In the genomic region with DNA sequence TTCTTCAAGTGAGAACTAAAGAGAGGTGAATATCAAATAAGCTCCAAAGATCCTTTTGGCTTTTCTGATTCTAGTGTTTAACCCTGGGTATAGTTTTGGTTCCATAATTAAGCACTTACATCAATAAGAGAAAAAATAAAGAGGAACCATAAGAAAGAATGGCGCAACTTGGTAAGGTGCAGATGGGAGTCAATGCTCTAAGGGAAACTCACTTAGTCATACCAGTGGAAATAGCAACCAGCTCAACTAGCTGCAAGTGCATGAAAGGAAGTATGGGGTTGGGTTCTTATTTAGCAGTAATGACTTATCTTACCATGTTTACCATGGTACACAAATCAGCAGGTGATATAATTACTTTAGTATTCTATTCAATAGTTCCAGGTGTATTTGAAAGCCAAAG, we compare ENCODE assay signal across 26 cellular contexts.
DNase-seq lines count a peak whose midpoint lies in the region; ATAC-seq and TF ChIP-seq lines count a peak whose summit lies in the region.
"Had no signal": no experiment of that assay in that cellular context is flagged by ENCODE, and none has a peak within 500 bp of the region (broad histone marks: within the 10 kb centered on the region; RNA-seq: fewer than 3 reads in every experiment).

No MANE protein-coding gene starts in this region.

- peak; percentile 35 to 48 for ATAC-seq in lower lobe of right lung
- ATAC-seq in activated CD4-positive, CD25-positive, alpha-beta regulatory T cell treated with anti-CD3 and anti-CD28 coated beads, Interleukin-2, amount 50 U/mL, for 24 hours = no peak
- ATAC-seq: gastroesophageal sphincter, left ventricle myocardium superior, right cardiac atrium had no signal

- H3K4me3 Mint-ChIP-seq in nephron progenitor cell = no peak overlapping the region
- H3K4me3 Mint-ChIP-seq: HFFc6; mesothelial cell of epicardium; stimulated activated naive CD8-positive, alpha-beta T cell treated with anti-CD3 and anti-CD28 coated beads, Interleukin-15, Interleukin-2, amounts not matched to agents 100 ng/mL and 50 ng/mL, for 24 hours had no signal

- H3K27me3 Mint-ChIP-seq in nephron progenitor cell (ENCODE audit: low read depth, poor library complexity) = no peaks in the 10 kb centered on the region
- H3K27me3 Mint-ChIP-seq: stimulated activated naive CD8-positive, alpha-beta T cell treated with anti-CD3 and anti-CD28 coated beads, Interleukin-15, Interleukin-2, amounts not matched to agents 100 ng/mL and 50 ng/mL, for 24 hours had no signal

- TF ChIP-seq CTCF in GM06990 (IDR thresholded peaks at IDR 0.05; ENCODE audit: insufficient read depth, low read length, poor library complexity, severe bottlenecking) (no peak), lower lobe of right lung (IDR thresholded peaks at IDR 0.05) (no peak), nephron progenitor cell (IDR thresholded peaks at IDR 0.05) (no peak)

- H3K9me3 ChIP-seq in lower lobe of right lung = peaks cover 4% of the 10 kb centered on the region
- H3K9me3 ChIP-seq: thyroid gland had no signal

- DNase-seq in GM06990 (ENCODE audit: extremely low read depth, insufficient read length) (peak; percentile 6), NCI-H69 (lab: John Stamatoyannopoulos, UW) (peak; percentile 38), SKM-1 (lab: John Stamatoyannopoulos, UW; ENCODE audit: unreplicated experiment) (peak; percentile 83), lower lobe of right lung (no peak), substantia nigra (lab: John Stamatoyannopoulos, UW) (no peak), nephron progenitor cell (no peak), DMS53 (lab: John Stamatoyannopoulos, UW) (no peak)
- DNase-seq: activated CD4-positive, alpha-beta T cell treated with anti-CD3 and anti-CD28 coated beads for 1 hour; activated gamma-delta T cell; brain microvascular endothelial cell; C1 segment of cervical spinal cord; GM23248; HFFc6; left ventricle myocardium superior; MM.1S; NCI-H2171; NCI-H510A treated with DMSO at 0.1 percent for 48 hours; PC-9; right cardiac atrium; Right ventricle myocardium superior; stimulated activated CD4-positive, alpha-beta T cell treated with anti-CD3 and anti-CD28 coated beads, Interleukin-4, amount 100 ng/mL, for 4 hours; thyroid gland had no signal

- no peaks in the 10 kb centered on the region for H3K27me3 ChIP-seq in GM06990 (replicated peaks; ENCODE audit: control insufficient read depth, insufficient read depth, low read length)
- H3K27me3 ChIP-seq in lower lobe of right lung (ENCODE audit: low read depth) = no peaks in the 10 kb centered on the region
- H3K27me3 ChIP-seq: brain microvascular endothelial cell, gastroesophageal sphincter, thyroid gland had no signal

- H3K4me1 ChIP-seq in lower lobe of right lung = no peaks in the 10 kb centered on the region
- H3K4me1 ChIP-seq: gastroesophageal sphincter, thyroid gland had no signal

- no peak overlapping the region for H3K4me3 ChIP-seq in GM06990 (replicated peaks; ENCODE audit: low read depth, low read length)
- H3K4me3 ChIP-seq in lower lobe of right lung = no peak overlapping the region
- H3K4me3 ChIP-seq: gastroesophageal sphincter, GM23248, PC-9, thyroid gland had no signal

- H3K27ac ChIP-seq in lower lobe of right lung (no peak overlapping the region), substantia nigra (ENCODE audit: low read depth, low read length, poor library complexity, severe bottlenecking) (no peak overlapping the region)
- H3K27ac ChIP-seq: brain microvascular endothelial cell, gastroesophageal sphincter, GM23248, PC-9, thyroid gland had no signal

- H3K36me3 ChIP-seq in GM06990 (ENCODE audit: control insufficient read depth, insufficient read depth, low read length) (no peaks in the 10 kb centered on the region), lower lobe of right lung (no peaks in the 10 kb centered on the region)
- H3K36me3 ChIP-seq: brain microvascular endothelial cell, gastroesophageal sphincter, thyroid gland had no signal

- peaks cover 20% of the 10 kb centered on the region for H3K9me3 Mint-ChIP-seq in nephron progenitor cell

- peaks cover 17% of the 10 kb centered on the region for H3K36me3 Mint-ChIP-seq in nephron progenitor cell (ENCODE audit: low read depth)

- intact Hi-C loops in lower lobe of right lung (cut with DNase I) = no loop called here

- H3K4me1 Mint-ChIP-seq in nephron progenitor cell = no peaks in the 10 kb centered on the region
- H3K4me1 Mint-ChIP-seq: mesothelial cell of epicardium had no signal

- H3K27ac Mint-ChIP-seq in nephron progenitor cell = no peak overlapping the region
- H3K27ac Mint-ChIP-seq: HFFc6; mesothelial cell of epicardium; stimulated activated naive CD8-positive, alpha-beta T cell treated with anti-CD3 and anti-CD28 coated beads, Interleukin-15, Interleukin-2, amounts not matched to agents 100 ng/mL and 50 ng/mL, for 24 hours had no signal

Comparison
In these comparisons a context has a peak if more than half of its experiments do, and no peak if none do; other contexts are left out.
1. DNase-seq: peak in GM06990 (single experiment), NCI-H69 (single experiment) and SKM-1 (single experiment); none in lower lobe of right lung (single experiment), substantia nigra (0 of 49), nephron progenitor cell (single experiment) and DMS53 (single experiment).
2. ATAC-seq: peak in lower lobe of right lung (2 of 2); none in activated CD4-positive, CD25-positive, alpha-beta regulatory T cell treated with anti-CD3 and anti-CD28 coated beads, Interleukin-2, amount 50 U/mL, for 24 hours (0 of 2).